26 cellular contexts compared by ENCODE assay signal in genomic region chrX:105618393-105619101, GRCh38.
"Had no signal": no experiment of that assay in that cellular context is flagged by ENCODE, and none has a peak within 500 bp of the region (broad histone marks: within the 10 kb centered on the region; RNA-seq: fewer than 3 reads in every experiment).

No MANE protein-coding gene starts in this region.

- H3K27me3 ChIP-seq: hepatocyte, tibial nerve, vagina had no signal

- H3K4me1 Mint-ChIP-seq: activated B cell treated with CpG ODN at 0.5 μM for 24 hours; naive thymus-derived CD8-positive, alpha-beta T cell had no signal

- H3K4me3 ChIP-seq: hepatocyte, tibial nerve, vagina had no signal

- H3K9me3 Mint-ChIP-seq: activated B cell treated with CpG ODN at 0.5 μM for 24 hours; dendritic cell treated with granulocyte-macrophage colony-stimulating factor and Interleukin-4, amounts not matched to agents 40 ng/mL and 50 ng/mL, for 4 days; T-helper 2 cell treated with Interferon-gamma antibody and Interleukin-4, amounts not matched to agents 5 μg/mL and 100 μg/mL, for 36 hours had no signal

- H3K4me2 ChIP-seq: hepatocyte had no signal

- ATAC-seq: activated CD8-positive, alpha-beta T cell treated with anti-CD3 and anti-CD28 coated beads, Interleukin-2, amount 10 ng/mL, durations not matched to agents 7 days and 5 days; left ventricle myocardium superior; naive thymus-derived CD8-positive, alpha-beta T cell; right cardiac atrium had no signal

- H3K79me2 ChIP-seq: hepatocyte had no signal

- H3K36me3 Mint-ChIP-seq: activated naive CD8-positive, alpha-beta T cell had no signal

- FAIRE-seq: keratinocyte, small intestine had no signal

- DNase-seq: activated B cell treated with CpG ODN at 0.5 μM for 24 hours; activated CD4-positive, alpha-beta T cell treated with anti-CD3 and anti-CD28 coated beads for 48 hours; activated CD8-positive, alpha-beta memory T cell treated with anti-CD3 and anti-CD28 coated beads, Interleukin-2, amount 50 U/mL, for 4 hours; activated CD8-positive, alpha-beta T cell treated with anti-CD3 and anti-CD28 coated beads, Interleukin-2, amount 10 ng/mL, durations not matched to agents 7 days and 5 days; activated gamma-delta T cell; activated T-cell treated with anti-CD3 and anti-CD28 coated beads, Interleukin-2, amount 50 U/mL, for 48 hours; anterior cingulate cortex; cerebellar nuclear complex; effector memory CD4-positive, alpha-beta T cell; erythroblast; left ventricle myocardium superior; mesenchymal stem cell; naive thymus-derived CD8-positive, alpha-beta T cell; right cardiac atrium; small intestine; stimulated activated CD4-positive, alpha-beta T cell treated with anti-CD3 and anti-CD28 coated beads, Interleukin-4, amount 100 ng/mL, for 4 hours; stimulated activated CD8-positive, alpha-beta memory T cell treated with anti-CD3 and anti-CD28 coated beads, Interleukin-4, amount 100 ng/mL, for 48 hours; stimulated activated naive CD4-positive, alpha-beta T cell treated with Interleukin-2 at 50 U/mL for 16 hours; substantia nigra had no signal

- H3K4me1 ChIP-seq: tibial nerve, vagina had no signal

- H3K9me3 ChIP-seq: tibial nerve, vagina had no signal

- H3K36me3 ChIP-seq: tibial nerve, vagina had no signal

- H3K27me3 Mint-ChIP-seq: activated B cell treated with CpG ODN at 0.5 μM for 24 hours; activated naive CD8-positive, alpha-beta T cell; dendritic cell treated with granulocyte-macrophage colony-stimulating factor and Interleukin-4, amounts not matched to agents 40 ng/mL and 50 ng/mL, for 4 days; naive thymus-derived CD8-positive, alpha-beta T cell had no signal

- H3K4me3 Mint-ChIP-seq: activated B cell treated with CpG ODN at 0.5 μM for 24 hours; activated CD8-positive, alpha-beta T cell treated with anti-CD3 and anti-CD28 coated beads, Interleukin-2, amount 10 ng/mL, durations not matched to agents 7 days and 5 days; activated naive CD8-positive, alpha-beta T cell; dendritic cell treated with granulocyte-macrophage colony-stimulating factor and Interleukin-4, amounts not matched to agents 40 ng/mL and 50 ng/mL, for 4 days; naive thymus-derived CD8-positive, alpha-beta T cell; T-helper 2 cell treated with Interferon-gamma antibody and Interleukin-4, amounts not matched to agents 5 μg/mL and 100 μg/mL, for 36 hours had no signal

- H3K27ac Mint-ChIP-seq: activated B cell treated with CpG ODN at 0.5 μM for 24 hours; activated CD8-positive, alpha-beta T cell treated with anti-CD3 and anti-CD28 coated beads, Interleukin-2, amount 10 ng/mL, durations not matched to agents 7 days and 5 days; activated naive CD8-positive, alpha-beta T cell; dendritic cell treated with granulocyte-macrophage colony-stimulating factor and Interleukin-4, amounts not matched to agents 40 ng/mL and 50 ng/mL, for 4 days; naive thymus-derived CD8-positive, alpha-beta T cell; T-helper 2 cell treated with Interferon-gamma antibody and Interleukin-4, amounts not matched to agents 5 μg/mL and 100 μg/mL, for 36 hours had no signal

- H3K27ac ChIP-seq: hepatocyte, tibial nerve, vagina had no signal

- H2AFZ ChIP-seq: hepatocyte had no signal
